Comparison of ENCODE assay signal across 2 cellular contexts in the genomic region with DNA sequence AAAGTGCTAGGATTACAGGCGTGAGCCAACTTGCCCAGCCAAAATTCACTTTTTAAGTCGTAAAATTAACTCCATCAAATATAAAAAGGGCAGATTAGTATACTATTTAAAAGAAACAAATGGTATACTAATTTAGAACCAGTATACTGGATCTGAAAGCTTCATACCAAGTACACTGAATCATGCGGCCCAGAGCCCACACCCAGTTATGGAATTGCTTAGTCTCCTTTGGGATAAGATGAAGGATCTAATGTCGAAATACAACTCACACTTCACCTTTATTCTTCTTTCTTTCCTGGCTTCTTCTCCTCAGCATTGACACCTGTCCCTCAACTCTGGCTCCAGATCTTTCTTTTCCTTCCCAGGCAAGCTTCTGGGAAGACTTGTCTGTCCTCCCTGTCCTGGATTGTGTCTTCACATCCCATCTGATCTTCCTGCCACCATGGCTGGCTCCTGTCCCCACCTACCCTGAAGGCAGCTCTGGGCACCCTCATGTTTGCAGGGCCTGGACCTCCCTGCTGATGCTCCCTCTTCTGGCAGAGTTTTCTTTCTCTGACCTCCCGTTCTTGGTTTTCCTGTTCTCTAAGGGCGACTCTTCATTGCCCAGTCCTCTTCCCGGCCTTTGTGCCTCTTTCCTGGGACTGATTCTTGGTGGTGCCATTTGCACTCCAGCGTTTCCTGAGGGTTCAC.
TF ChIP-seq lines count a peak whose summit lies in the region.

No MANE protein-coding gene starts in this region.

TF ChIP-seq in SK-N-SH treated with all-trans-retinoic acid at 6 μM for 48 hours, 23 proteins besides CTCF, POLR2A, EP300 and RAD21 (continued from another document):
- TF ChIP-seq, protein P1, sequence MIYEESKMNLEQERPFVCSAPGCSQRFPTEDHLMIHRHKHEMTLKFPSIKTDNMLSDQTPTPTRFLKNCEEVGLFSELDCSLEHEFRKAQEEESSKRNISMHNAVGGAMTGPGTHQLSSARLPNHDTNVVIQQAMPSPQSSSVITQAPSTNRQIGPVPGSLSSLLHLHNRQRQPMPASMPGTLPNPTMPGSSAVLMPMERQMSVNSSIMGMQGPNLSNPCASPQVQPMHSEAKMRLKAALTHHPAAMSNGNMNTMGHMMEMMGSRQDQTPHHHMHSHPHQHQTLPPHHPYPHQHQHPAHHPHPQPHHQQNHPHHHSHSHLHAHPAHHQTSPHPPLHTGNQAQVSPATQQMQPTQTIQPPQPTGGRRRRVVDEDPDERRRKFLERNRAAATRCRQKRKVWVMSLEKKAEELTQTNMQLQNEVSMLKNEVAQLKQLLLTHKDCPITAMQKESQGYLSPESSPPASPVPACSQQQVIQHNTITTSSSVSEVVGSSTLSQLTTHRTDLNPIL (CRISPR knock-in tag; IDR thresholded peaks at IDR 0.05; ENCODE audit: low read depth): no peak
- TF ChIP-seq PPARA (CRISPR knock-in tag; IDR thresholded peaks at IDR 0.05; ENCODE audit: borderline replicate concordance): no peak
- no peak for TF ChIP-seq ZC3H10 (CRISPR knock-in tag; IDR thresholded peaks at IDR 0.05)
- TF ChIP-seq GLIS3 (CRISPR knock-in tag; IDR thresholded peaks at IDR 0.05): no peak
TF ChIP-seq in SK-N-SH treated with all-trans-retinoic acid at 6 μM for 48 hours: peak in this region for 0.

TF ChIP-seq in SK-N-SH, 30 proteins besides CTCF, POLR2A, EP300 and RAD21 (continued from another document):
- TF ChIP-seq TEAD4 (IDR thresholded peaks at IDR 0.05; ENCODE audit: borderline replicate concordance, insufficient read depth) (no peak), GABPA (IDR thresholded peaks at IDR 0.05; ENCODE audit: low read depth) (no peak), FOXJ3 (CRISPR knock-in tag; IDR thresholded peaks at IDR 0.05) (no peak), RFX5 (IDR thresholded peaks at IDR 0.05; ENCODE audit: low read length) (no peak), RCOR1 (IDR thresholded peaks at IDR 0.05; ENCODE audit: low read length) (no peak), JUND (IDR thresholded peaks at IDR 0.05) (no peak), FOXM1 (IDR thresholded peaks at IDR 0.05; ENCODE audit: low read depth) (no peak), NFIC (IDR thresholded peaks at IDR 0.05; ENCODE audit: borderline replicate concordance) (no peak)
- TF ChIP-seq, protein P2, sequence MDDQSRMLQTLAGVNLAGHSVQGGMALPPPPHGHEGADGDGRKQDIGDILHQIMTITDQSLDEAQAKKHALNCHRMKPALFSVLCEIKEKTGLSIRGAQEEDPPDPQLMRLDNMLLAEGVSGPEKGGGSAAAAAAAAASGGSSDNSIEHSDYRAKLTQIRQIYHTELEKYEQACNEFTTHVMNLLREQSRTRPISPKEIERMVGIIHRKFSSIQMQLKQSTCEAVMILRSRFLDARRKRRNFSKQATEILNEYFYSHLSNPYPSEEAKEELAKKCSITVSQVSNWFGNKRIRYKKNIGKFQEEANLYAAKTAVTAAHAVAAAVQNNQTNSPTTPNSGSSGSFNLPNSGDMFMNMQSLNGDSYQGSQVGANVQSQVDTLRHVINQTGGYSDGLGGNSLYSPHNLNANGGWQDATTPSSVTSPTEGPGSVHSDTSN (IDR thresholded peaks at IDR 0.05): no peak
